Comparison of ENCODE assay signal across 18 cellular contexts in genomic region chrX:40418413-40419195, GRCh38.
A peak's percentile ranks its signal among the peaks of the same experiment; 100 is the strongest.
DNase-seq lines count a peak whose midpoint lies in the region; ATAC-seq, FAIRE-seq and TF ChIP-seq lines count a peak whose summit lies in the region.
"Had no signal": no experiment of that assay in that cellular context is flagged by ENCODE, and none has a peak within 500 bp of the region (broad histone marks: within the 10 kb centered on the region; RNA-seq: fewer than 3 reads in every experiment).

No MANE protein-coding gene starts in this region.

- H3K9me3 Mint-ChIP-seq in activated naive CD4-positive, alpha-beta T cell treated with anti-CD3 and anti-CD28 coated beads, Interleukin-2, amount 50 U/mL, for 72 hours: peaks cover 0 to 7% of the 10 kb centered on the region in 2 donors

- no peaks in the 10 kb centered on the region for H3K36me3 ChIP-seq in H1 (ENCODE audit: control insufficient read depth in 2 of 4, insufficient read depth in 4 of 4, low read length in 3 of 4)
- H3K36me3 ChIP-seq in thyroid gland: no peaks in the 10 kb centered on the region
- H3K36me3 ChIP-seq: left ventricle myocardium inferior, neural progenitor cell, Peyer's patch, vagina had no signal

- no peak overlapping the region for H2BK5ac ChIP-seq in H1 (ENCODE audit: low read depth, low read length)

- H2BK20ac ChIP-seq in H1 (ENCODE audit: low read length): no peak overlapping the region

- H3K4me1 ChIP-seq in H1 (replicated peaks in 1 of 4; ENCODE audit: control insufficient read depth in 3 of 4, insufficient read depth in 4 of 4, low read length in 3 of 4): no peaks in the 10 kb centered on the region; a peak in 1 of 7 replicates
- no peaks in the 10 kb centered on the region for H3K4me1 ChIP-seq in thyroid gland
- H3K4me1 ChIP-seq: left ventricle myocardium inferior, Peyer's patch, vagina had no signal

- TF ChIP-seq CTCF in H1 (IDR thresholded peaks at IDR 0.05; ENCODE audit: control extremely low read depth in 1 of 3, insufficient read depth in 1 of 3, low read depth in 1 of 3, low read length in 3 of 3): no peak
- no peak for TF ChIP-seq CTCF in thyroid gland (IDR thresholded peaks at IDR 0.05)

- DNase-seq in activated naive CD4-positive, alpha-beta T cell treated with anti-CD3 and anti-CD28 coated beads, Interleukin-2, amount 50 U/mL, for 72 hours (ENCODE audit: low spot score in 2 of 2): no peak
- no peak for DNase-seq in activated naive CD4-positive, alpha-beta T cell treated with Interleukin-2 at 50 U/mL for 16 hours
- DNase-seq in NCI-H510A treated with DMSO at 0.1 percent for 48 hours (lab: John Stamatoyannopoulos, UW) (peak; percentile 46), H1 (ENCODE audit: low read depth in 1 of 2, low spot score in 2 of 2) (no peak), thyroid gland (peak; percentile 53 to 54), iPS-NIHi7 (ENCODE audit: extremely low spot score) (no peak), globus pallidus (ENCODE audit: low spot score) (no peak)
- DNase-seq: C1 segment of cervical spinal cord, foreskin melanocyte, left ventricle myocardium inferior, NCI-H2107, Peyer's patch had no signal

- no peaks in the 10 kb centered on the region for H3K9me3 ChIP-seq in H1 (ENCODE audit: insufficient read depth in 2 of 2, low read depth in 1 of 2, low read length in 1 of 2)
- H3K9me3 ChIP-seq in thyroid gland: no peaks in the 10 kb centered on the region
- H3K9me3 ChIP-seq: left ventricle myocardium inferior, Peyer's patch, vagina had no signal

- H3K14ac ChIP-seq in H1 (ENCODE audit: insufficient read length): no peak overlapping the region

- no peak overlapping the region for H3K56ac ChIP-seq in H1 (replicated peaks; ENCODE audit: insufficient read length, low read depth, low read length)

- H3K4me2 ChIP-seq in H1 (ENCODE audit: insufficient read depth in 1 of 2, low read depth in 2 of 2, low read length in 2 of 2): no peak overlapping the region
- H3K4me2 ChIP-seq: neural progenitor cell had no signal

- H3K79me2 ChIP-seq in H1 (ENCODE audit: control insufficient read depth in 1 of 2, insufficient read depth in 2 of 2, low read length in 2 of 2): no peaks in the 10 kb centered on the region

- H2BK12ac ChIP-seq in H1 (ENCODE audit: low read depth, low read length): no peak overlapping the region

- no peak overlapping the region for H3K9ac ChIP-seq in H1 (replicated peaks in 1 of 4; ENCODE audit: extremely low read depth in 1 of 4, low read depth in 3 of 4, low read length in 3 of 4)
- H3K9ac ChIP-seq: neural progenitor cell had no signal

- no peak overlapping the region for H4K5ac ChIP-seq in H1 (ENCODE audit: insufficient read length, low read depth, low read length)

- no peak for TF ChIP-seq RAD21 in H1 (IDR thresholded peaks at IDR 0.05 in 1 of 2, conservative IDR thresholded peaks at IDR 0.05 in 1 of 2; ENCODE audit: low read depth in 2 of 2, low read length in 2 of 2)

- 90% methylated on average over 5 of the region's 6 CpGs; no CpG with 5 or more reads in 1 of the 2 experiments for WGBS in H1 (ENCODE audit: extremely low coverage in 1 of 2, insufficient coverage in 1 of 2, insufficient read length in 1 of 2, insufficient replicate concordance in 2 of 2, low coverage in 1 of 2, low lambda C conversion rate in 2 of 2, missing lambda C conversion rate in 1 of 2), 2 experiments
- WGBS in thyroid gland, 2 donors: 68 to 100% methylated on average over 1 to 6 of the region's 6 CpGs

- H3K4ac ChIP-seq in H1 (replicated peaks; ENCODE audit: insufficient read length, low read depth, low read length): no peak overlapping the region

- H3K18ac ChIP-seq in H1 (ENCODE audit: extremely low read depth, low read length): no peak overlapping the region

- intact Hi-C loops in thyroid gland (cut with DNase I): no loop called here

- H3K27me3 ChIP-seq in H1 (replicated peaks in 1 of 4; ENCODE audit: control insufficient read depth in 3 of 4, extremely low read depth in 1 of 4, insufficient read depth in 3 of 4, low read length in 3 of 4) (no peaks in the 10 kb centered on the region), thyroid gland (no peaks in the 10 kb centered on the region)
- H3K27me3 ChIP-seq: neural progenitor cell, Peyer's patch, vagina had no signal

- H2BK15ac ChIP-seq in H1 (ENCODE audit: low read length): no peak overlapping the region

- TF ChIP-seq EP300 in H1 (IDR thresholded peaks at IDR 0.05; ENCODE audit: borderline replicate concordance in 1 of 2, low read depth in 2 of 2, low read length in 2 of 2): no peak

- no peak overlapping the region for H4K91ac ChIP-seq in H1 (replicated peaks; ENCODE audit: insufficient read length, low read length)

- H2BK120ac ChIP-seq in H1 (replicated peaks; ENCODE audit: low read depth, low read length): no peak overlapping the region

- POLR2A ChIA-PET in H1 (lab: Charles Lee; ENCODE audit: partially characterized antibody): interaction anchor here (0.6 to 1.0 kb wide), 2 partner anchors 9 to 253 kb away, joined by 4 read pairs; no protein-coding TSS in a partner anchor

- no peaks in the 10 kb centered on the region for H3K23me2 ChIP-seq in H1 (ENCODE audit: low read depth, low read length)

- H2AFZ ChIP-seq in H1 (ENCODE audit: low read length): no peak overlapping the region
- H2AFZ ChIP-seq: neural progenitor cell had no signal

- no peaks in the 10 kb centered on the region for H3K36me3 Mint-ChIP-seq in activated naive CD4-positive, alpha-beta T cell treated with anti-CD3 and anti-CD28 coated beads, Interleukin-2, amount 50 U/mL, for 72 hours
- H3K36me3 Mint-ChIP-seq: neural progenitor cell had no signal

- H3K27ac Mint-ChIP-seq in activated naive CD4-positive, alpha-beta T cell treated with anti-CD3 and anti-CD28 coated beads, Interleukin-2, amount 50 U/mL, for 72 hours: no peak overlapping the region

- FAIRE-seq in H1 (lab: Jason Lieb, UNC): peak; percentile 52
- FAIRE-seq: H54, HTR-8/SVneo had no signal

- no peak overlapping the region for H2AK5ac ChIP-seq in H1 (ENCODE audit: low read depth, low read length)

- H3K79me1 ChIP-seq in H1 (ENCODE audit: low read depth, low read length): no peaks in the 10 kb centered on the region

- CTCF ChIA-PET in H1 (lab: Charles Lee; ENCODE audit: partially characterized antibody): interaction anchor here (2.1 kb wide), 1 partner anchor 90 kb away, joined by 11 read pairs; no protein-coding TSS in a partner anchor

- H3K27ac ChIP-seq in H1 (ENCODE audit: low read depth, low read length) (no peak overlapping the region), thyroid gland (no peak overlapping the region)
- H3K27ac ChIP-seq: coronary artery, left ventricle myocardium inferior, neural progenitor cell, Peyer's patch, vagina had no signal

- no peak overlapping the region for H3K23ac ChIP-seq in H1 (ENCODE audit: insufficient read length)

- H4K8ac ChIP-seq in H1 (ENCODE audit: extremely low read depth, insufficient read depth, low read length): no peak overlapping the region

- no peaks in the 10 kb centered on the region for H4K20me1 ChIP-seq in H1 (replicated peaks in 1 of 2; ENCODE audit: control insufficient read depth in 1 of 2, insufficient read depth in 2 of 2, low read length in 2 of 2)

- H3K4me3 ChIP-seq in H1 (ENCODE audit: extremely low read depth in 1 of 4, insufficient read depth in 2 of 4, low read depth in 3 of 4, low read length in 4 of 4) (no peak overlapping the region), thyroid gland (replicated peaks in 1 of 3) (no peak overlapping the region)
- H3K4me3 ChIP-seq: coronary artery, left ventricle myocardium inferior, neural progenitor cell, Peyer's patch, vagina had no signal

- peak; percentile 46 to 56 for ATAC-seq in activated naive CD4-positive, alpha-beta T cell treated with anti-CD3 and anti-CD28 coated beads, Interleukin-2, amount 50 U/mL, for 72 hours
- no peak for ATAC-seq in GM21576 (IDR thresholded peaks at IDR 0.05; ENCODE audit: unreplicated experiment)

- TF ChIP-seq POLR2A in H1 (IDR thresholded peaks at IDR 0.05; ENCODE audit: control extremely low read depth in 1 of 2, low read depth in 2 of 2, low read length in 2 of 2) (no peak), thyroid gland (IDR thresholded peaks at IDR 0.05) (no peak)

TF ChIP-seq in H1, 55 proteins besides CTCF, POLR2A, EP300 and RAD21:
- TF ChIP-seq CHD1 (IDR thresholded peaks at IDR 0.05; ENCODE audit: low read depth, low read length) (no peak), MAX (IDR thresholded peaks at IDR 0.05) (no peak), E2F6 (IDR thresholded peaks at IDR 0.05) (no peak), NANOG (IDR thresholded peaks at IDR 0.05; ENCODE audit: insufficient read depth, low read depth, low read length, poor library complexity, severe bottlenecking) (no peak), CTBP2 (IDR thresholded peaks at IDR 0.05; ENCODE audit: borderline replicate concordance, insufficient read depth, insufficient read length, low read length) (no peak), ZNF274 (IDR thresholded peaks at IDR 0.05; ENCODE audit: borderline replicate concordance, extremely low read depth, low read length) (no peak), KDM4A (IDR thresholded peaks at IDR 0.05; ENCODE audit: low read depth, low read length, severe bottlenecking) (no peak), ATF3 (IDR thresholded peaks at IDR 0.05; ENCODE audit: insufficient read depth, low read depth, low read length) (no peak), SP4 (IDR thresholded peaks at IDR 0.05; ENCODE audit: low read length) (no peak), BCL11A (IDR thresholded peaks at IDR 0.05; ENCODE audit: low read depth in 2 of 2, low read length in 2 of 2) (no peak), SRF (IDR thresholded peaks at IDR 0.05; ENCODE audit: low read depth, low read length) (no peak), TAF7 (optimal IDR thresholded peaks at IDR 0.05; ENCODE audit: borderline replicate concordance, low read depth, low read length) (no peak), EZH2 (IDR thresholded peaks at IDR 0.05; ENCODE audit: low read depth, low read length, severe bottlenecking) (no peak)

Comparison
In these comparisons a context has a peak if more than half of its experiments do, and no peak if none do; other contexts are left out.
1. DNase-seq: peak in NCI-H510A treated with DMSO at 0.1 percent for 48 hours (single experiment) and thyroid gland (2 of 2); none in activated naive CD4-positive, alpha-beta T cell treated with anti-CD3 and anti-CD28 coated beads, Interleukin-2, amount 50 U/mL, for 72 hours (0 of 2), activated naive CD4-positive, alpha-beta T cell treated with Interleukin-2 at 50 U/mL for 16 hours (single experiment), H1 (0 of 2), iPS-NIHi7 (single experiment) and globus pallidus (single experiment).